ENCODE assay signal across 17 cellular contexts in the genomic region with DNA sequence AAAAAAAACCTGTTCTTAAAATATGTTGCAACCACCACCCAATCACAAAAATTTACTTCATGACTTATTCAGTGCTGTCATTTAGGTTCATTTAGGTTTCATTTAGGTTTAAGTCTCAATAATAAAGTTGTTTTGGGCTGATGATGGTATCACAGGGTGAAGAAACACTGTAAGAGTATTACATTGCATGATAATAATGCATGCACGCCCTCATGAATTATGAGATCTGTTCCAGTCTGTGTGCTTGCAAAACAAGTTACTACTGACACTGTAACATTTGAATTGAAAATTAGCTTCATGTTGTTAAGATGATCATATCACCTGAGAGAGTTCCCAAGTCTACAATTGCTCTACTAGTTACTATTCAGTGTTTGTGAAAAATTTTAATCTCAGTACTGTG. TPM values are rescaled to one million over a fixed set of nuclear protein-coding genes. Genes with fewer than 3 reads are reported as not detected.
DNase-seq lines count a peak whose midpoint lies in the region; ATAC-seq, FAIRE-seq and TF ChIP-seq lines count a peak whose summit lies in the region.
"Had no signal": no experiment of that assay in that cellular context is flagged by ENCODE, and none has a peak within 500 bp of the region (broad histone marks: within the 10 kb centered on the region; RNA-seq: fewer than 3 reads in every experiment).

AADACL2 (plus strand) TSS at position 315 of the 400 bp plus-strand sequence. CDS start 109 bp downstream, outside the sequence.

- intact Hi-C loops in K562 (cut with micrococcal nuclease) = no loop called here
- intact Hi-C loops in breast epithelium (cut with DNase I; ENCODE audit: low total_unique reads) = no loop called here

- no peak within 1 kb of the TSS for H2AK5ac ChIP-seq in neuronal stem cell (ENCODE audit: low read depth, low read length)

- TF ChIP-seq RAD21 in K562 (CRISPR knock-in tag; conservative IDR thresholded peaks at IDR 0.05 in 1 of 2, IDR thresholded peaks at IDR 0.05 in 1 of 2) = no peak

- no peaks in the 10 kb centered on the region for H3K79me2 ChIP-seq in K562 (ENCODE audit: control insufficient read depth, insufficient read depth, low read length)

- H4K8ac ChIP-seq in neuronal stem cell (ENCODE audit: low read depth, low read length) = no peak within 1 kb of the TSS

- DNase-seq in NCI-H526 (lab: John Stamatoyannopoulos, UW) (peak; percentile 87 to 93), K562 (ENCODE audit: extremely low read depth in 1 of 4, low spot score in 3 of 4) (no peak), type B pancreatic cell (ENCODE audit: extremely low spot score, unreplicated experiment) (no peak), breast epithelium (ENCODE audit: low spot score in 2 of 2) (no peak), neuronal stem cell (ENCODE audit: low spot score) (no peak)
- DNase-seq: BE2C; CD4-positive, alpha-beta memory T cell; DMS79; GOT3; H9 had no signal

- peak within 1 kb of the TSS; percentile 86 for H3K4me3 Mint-ChIP-seq in type B pancreatic cell
- H3K4me3 Mint-ChIP-seq: CD4-positive, alpha-beta memory T cell; H9 had no signal

- H2BK120ac ChIP-seq in neuronal stem cell (ENCODE audit: low read depth, low read length) = no peak within 1 kb of the TSS

- in situ Hi-C loops in K562 (cut with MboI) = no loop called here

- no TSS peak for BruUV-seq in K562 (replicated peaks; lab: Mats Ljungman, UMichigan)

- no peak for FAIRE-seq in K562 (lab: Jason Lieb, UNC)
- FAIRE-seq: A204.1, GM12878, GM18507 had no signal

- ATAC-seq in K562 (no peak), gastroesophageal sphincter (peak; percentile 43), HG03378 (IDR thresholded peaks at IDR 0.05; ENCODE audit: unreplicated experiment) (no peak)
- ATAC-seq: GM12878 had no signal

- H3K4me3 ChIP-seq in K562 (no peak within 1 kb of the TSS), gastroesophageal sphincter (no peak within 1 kb of the TSS), breast epithelium (no peak within 1 kb of the TSS), neuronal stem cell (ENCODE audit: low read length in 2 of 2) (no peak within 1 kb of the TSS)
- H3K4me3 ChIP-seq: GM12878 had no signal

- 35% methylated on average over 1 of the region's 1 CpG for WGBS in K562 (ENCODE audit: insufficient coverage, low coverage, missing lambda C conversion rate)
- WGBS in gastroesophageal sphincter (ENCODE audit: low coverage in 1 of 2), 2 donors = 60 to 87% methylated on average over 1 of the region's 1 CpG
- no CpG with 5 or more reads among the region's 1 CpG for WGBS in neuronal stem cell (ENCODE audit: extremely low coverage in 2 of 2, insufficient read length in 2 of 2, insufficient replicate concordance in 1 of 2), 2 donors

- H2BK15ac ChIP-seq in neuronal stem cell (ENCODE audit: low read length) = no peak within 1 kb of the TSS

- H3K36me3 Mint-ChIP-seq in type B pancreatic cell = no peaks in the 10 kb centered on the region
- H3K36me3 Mint-ChIP-seq: CD4-positive, alpha-beta memory T cell had no signal

- CTCF ChIA-PET in K562 (lab: Yijun Ruan, JAX; ENCODE audit: low intra/inter-chr PET ratio) = interaction anchor here (0.7 kb wide), 1 partner anchor 41 kb away, joined by 3 read pairs; no protein-coding TSS in a partner anchor

- H2AFZ ChIP-seq in K562 (ENCODE audit: low read depth, low read length) (peak within 1 kb of the TSS; percentile 60), neuronal stem cell (ENCODE audit: low read length) (no peak within 1 kb of the TSS)

- no peaks in the 10 kb centered on the region for H3K79me1 ChIP-seq in neuronal stem cell (ENCODE audit: low read depth, low read length)

- H3K9me1 ChIP-seq in K562 (ENCODE audit: control insufficient read depth, insufficient read depth, low read length) = no peaks in the 10 kb centered on the region

- H3K4me1 ChIP-seq in K562 (replicated peaks in 1 of 2; ENCODE audit: control insufficient read depth in 2 of 2, insufficient read depth in 2 of 2, low read length in 2 of 2) = no peaks in the 10 kb centered on the region; a peak in 1 of 5 replicates
- H3K4me1 ChIP-seq in gastroesophageal sphincter = no peaks in the 10 kb centered on the region
- no peaks in the 10 kb centered on the region for H3K4me1 ChIP-seq in breast epithelium
- H3K4me1 ChIP-seq in neuronal stem cell (ENCODE audit: control insufficient read depth in 2 of 2, insufficient read depth in 1 of 2, low read depth in 1 of 2, low read length in 2 of 2) = no peaks in the 10 kb centered on the region
- H3K4me1 ChIP-seq: BE2C had no signal

- H4K20me1 ChIP-seq in K562 (replicated peaks; ENCODE audit: control insufficient read depth, insufficient read depth, low read length) = no peaks in the 10 kb centered on the region

- TF ChIP-seq EP300 in K562 (IDR thresholded peaks at IDR 0.05; ENCODE audit: low read length) (no peak), gastroesophageal sphincter (IDR thresholded peaks at IDR 0.05) (no peak)

- H3K9me3 ChIP-seq in K562 (replicated peaks; ENCODE audit: control insufficient read depth, insufficient read depth, low read depth, low read length) = no peaks in the 10 kb centered on the region
- no peaks in the 10 kb centered on the region for H3K9me3 ChIP-seq in gastroesophageal sphincter
- no peaks in the 10 kb centered on the region for H3K9me3 ChIP-seq in breast epithelium
- H3K9me3 ChIP-seq in neuronal stem cell (replicated peaks in 1 of 2; ENCODE audit: control insufficient read depth in 2 of 2, insufficient read depth in 1 of 2, low read depth in 1 of 2, low read length in 2 of 2) = no peaks in the 10 kb centered on the region
- H3K9me3 ChIP-seq: BE2C had no signal

- no peaks in the 10 kb centered on the region for H3K27me3 ChIP-seq in K562 (ENCODE audit: control insufficient read depth in 2 of 2, insufficient read depth in 2 of 2, low read length in 2 of 2)
- H3K27me3 ChIP-seq in gastroesophageal sphincter = no peaks in the 10 kb centered on the region
- no peaks in the 10 kb centered on the region for H3K27me3 ChIP-seq in breast epithelium
- no peaks in the 10 kb centered on the region for H3K27me3 ChIP-seq in neuronal stem cell (ENCODE audit: control insufficient read depth in 3 of 3, insufficient read depth in 3 of 3, low read depth in 1 of 3, low read length in 3 of 3)
- H3K27me3 ChIP-seq: BE2C had no signal

- peak within 1 kb of the TSS; percentile 97 for H3K27ac Mint-ChIP-seq in type B pancreatic cell
- H3K27ac Mint-ChIP-seq: CD4-positive, alpha-beta memory T cell; H9 had no signal

- H3K9ac ChIP-seq in K562 (ENCODE audit: insufficient read depth in 1 of 2, low read depth in 2 of 2, low read length in 2 of 2) (no peak within 1 kb of the TSS), neuronal stem cell (ENCODE audit: low read depth, low read length, poor library complexity) (no peak within 1 kb of the TSS)

- H3K4ac ChIP-seq in neuronal stem cell (ENCODE audit: low read length) = no peak within 1 kb of the TSS

- H3K23ac ChIP-seq in neuronal stem cell (ENCODE audit: low read depth, low read length, poor library complexity) = no peak within 1 kb of the TSS

- peaks cover 3% of the 10 kb centered on the region for H3K9me3 Mint-ChIP-seq in type B pancreatic cell

- H3K14ac ChIP-seq in neuronal stem cell (ENCODE audit: low read length) = no peak within 1 kb of the TSS

- no peak for TF ChIP-seq CTCF in K562 (IDR thresholded peaks at IDR 0.05 in 2 of 3, conservative IDR thresholded peaks at IDR 0.05 in 1 of 3; ENCODE audit: insufficient read depth in 2 of 3, low read depth in 1 of 3, low read length in 3 of 3)
- TF ChIP-seq CTCF in gastroesophageal sphincter (IDR thresholded peaks at IDR 0.05) = no peak
- no peak for TF ChIP-seq CTCF in type B pancreatic cell (conservative IDR thresholded peaks at IDR 0.05)
- TF ChIP-seq CTCF in breast epithelium (IDR thresholded peaks at IDR 0.05) = no peak

- POLR2A ChIA-PET in K562 (lab: Yijun Ruan, JAX) = interaction anchor here (0.6 kb wide), 1 partner anchor 271 kb away, joined by 3 read pairs; no protein-coding TSS in a partner anchor

- no peaks in the 10 kb centered on the region for H3K36me3 ChIP-seq in K562 (ENCODE audit: control insufficient read depth, insufficient read depth, low read length)
- no peaks in the 10 kb centered on the region for H3K36me3 ChIP-seq in gastroesophageal sphincter
- H3K36me3 ChIP-seq in breast epithelium = no peaks in the 10 kb centered on the region
- H3K36me3 ChIP-seq in neuronal stem cell (replicated peaks in 1 of 2; ENCODE audit: control insufficient read depth in 2 of 2, insufficient read depth in 2 of 2, low read length in 2 of 2) = no peaks in the 10 kb centered on the region
- H3K36me3 ChIP-seq: BE2C had no signal

- no peak within 1 kb of the TSS for H2BK12ac ChIP-seq in neuronal stem cell (ENCODE audit: low read length)

- no peak within 1 kb of the TSS for H3K27ac ChIP-seq in K562 (ENCODE audit: extremely low read depth, low read depth, low read length)
- no peak within 1 kb of the TSS for H3K27ac ChIP-seq in gastroesophageal sphincter
- no peak within 1 kb of the TSS for H3K27ac ChIP-seq in breast epithelium
- H3K27ac ChIP-seq in neuronal stem cell (replicated peaks; ENCODE audit: low read length) = no peak within 1 kb of the TSS
- H3K27ac ChIP-seq: C4-2B had no signal

- no peak within 1 kb of the TSS for H3K18ac ChIP-seq in neuronal stem cell (ENCODE audit: low read length)

- no peak for TF ChIP-seq POLR2A in K562 (conservative IDR thresholded peaks at IDR 0.05)
- no peak for TF ChIP-seq POLR2A in gastroesophageal sphincter (IDR thresholded peaks at IDR 0.05)
- TF ChIP-seq POLR2A in breast epithelium (IDR thresholded peaks at IDR 0.05) = no peak

- no peak within 1 kb of the TSS for H2BK5ac ChIP-seq in neuronal stem cell (ENCODE audit: low read length)

- H3K4me2 ChIP-seq in K562 (ENCODE audit: insufficient read depth, low read length) (no peak within 1 kb of the TSS), neuronal stem cell (ENCODE audit: insufficient read depth, low read length, poor library complexity, severe bottlenecking) (no peak within 1 kb of the TSS)

- H4K91ac ChIP-seq in neuronal stem cell (ENCODE audit: low read depth, low read length, poor library complexity) = no peak within 1 kb of the TSS

- H3K4me1 Mint-ChIP-seq in type B pancreatic cell (ENCODE audit: unreplicated experiment) = no peaks in the 10 kb centered on the region
- H3K4me1 Mint-ChIP-seq: CD4-positive, alpha-beta memory T cell; H9 had no signal

- H3K27me3 Mint-ChIP-seq in type B pancreatic cell = no peaks in the 10 kb centered on the region

RNA-seq across cellular contexts. Expression of gene AADACL2, which starts in this region (rescaled TPM):
- not detected in 2 replicates for total RNA-seq in K562 (2011; cell fraction: chromatin; rRNA removed; ENCODE audit: low replicate concordance)
- not detected in 2 replicates for total RNA-seq in K562 (2011; cell fraction: nucleolus; rRNA removed)
- not detected in 2 replicates for total RNA-seq in K562 (2011; cell fraction: nucleoplasm; rRNA removed)
- total RNA-seq in K562 (2014; rRNA removed) (not detected in 2 replicates), K562 (2014; rRNA removed; fragmentation: Illumina TruSeq; extraction: Trizol) (not detected in 2 replicates), K562 (2015; rRNA removed; fragmentation: Illumina TruSeq; extraction: Trizol) (not detected in 2 replicates), K562 (2021) (not detected in 2 replicates), gastroesophageal sphincter (1 to 10 TPM in 1 of 4 donors, under 1 TPM in 1, not detected in 2; 0.54 to 4.4 TPM), type B pancreatic cell (ENCODE audit: low replicate concordance) (11.7 and 43.6 TPM in 2 replicates), breast epithelium (under 1 TPM in 2 of 3 donors, not detected in 1; 0.16 to 0.73 TPM)
- polyA plus RNA-seq in K562 (2011; rRNA removed) (not detected in 2 replicates), K562 (2014; fragmentation: Illumina TruSeq; extraction: Trizol) (not detected in 2 replicates), K562 (2014; fragmentation: Nextera tagmentation; extraction: Ambion mirVana) (not detected), K562 (2014; rRNA removed) (not detected in 2 replicates)
- polyA plus RNA-seq in K562 (2011; cell fraction: cytosol; rRNA removed) = not detected in 2 replicates
- polyA plus RNA-seq in K562 (2011; cell fraction: nucleus; rRNA removed) = not detected in 2 replicates
- not detected in 2 replicates for polyA plus RNA-seq in K562 (2012)
- polyA minus RNA-seq in K562 (2011; rRNA and poly(A)+ RNA removed) = not detected in 2 replicates
- not detected in 2 replicates for polyA minus RNA-seq in K562 (2011; cell fraction: cytosol; rRNA and poly(A)+ RNA removed)
- not detected in 2 replicates for polyA minus RNA-seq in K562 (2011; cell fraction: nucleus; rRNA and poly(A)+ RNA removed)
- polyA plus RNA-seq in neuronal stem cell (2013, experiment 1 of 2) = not detected
- not detected for polyA plus RNA-seq in neuronal stem cell (2013, experiment 2 of 2)
- total RNA-seq: CD4-positive, alpha-beta memory T cell; G401; GM12878; H9 had no signal
- polyA plus RNA-seq: CD4-positive, alpha-beta memory T cell; GM12878 had no signal

Comparison
In these comparisons a context has a peak if more than half of its experiments do, and no peak if none do; other contexts are left out.
1. DNase-seq: peak in NCI-H526 (2 of 2); none in K562 (0 of 4), type B pancreatic cell (single experiment), breast epithelium (0 of 2) and neuronal stem cell (single experiment).